2 cellular contexts compared by ENCODE assay signal in the genomic region with DNA sequence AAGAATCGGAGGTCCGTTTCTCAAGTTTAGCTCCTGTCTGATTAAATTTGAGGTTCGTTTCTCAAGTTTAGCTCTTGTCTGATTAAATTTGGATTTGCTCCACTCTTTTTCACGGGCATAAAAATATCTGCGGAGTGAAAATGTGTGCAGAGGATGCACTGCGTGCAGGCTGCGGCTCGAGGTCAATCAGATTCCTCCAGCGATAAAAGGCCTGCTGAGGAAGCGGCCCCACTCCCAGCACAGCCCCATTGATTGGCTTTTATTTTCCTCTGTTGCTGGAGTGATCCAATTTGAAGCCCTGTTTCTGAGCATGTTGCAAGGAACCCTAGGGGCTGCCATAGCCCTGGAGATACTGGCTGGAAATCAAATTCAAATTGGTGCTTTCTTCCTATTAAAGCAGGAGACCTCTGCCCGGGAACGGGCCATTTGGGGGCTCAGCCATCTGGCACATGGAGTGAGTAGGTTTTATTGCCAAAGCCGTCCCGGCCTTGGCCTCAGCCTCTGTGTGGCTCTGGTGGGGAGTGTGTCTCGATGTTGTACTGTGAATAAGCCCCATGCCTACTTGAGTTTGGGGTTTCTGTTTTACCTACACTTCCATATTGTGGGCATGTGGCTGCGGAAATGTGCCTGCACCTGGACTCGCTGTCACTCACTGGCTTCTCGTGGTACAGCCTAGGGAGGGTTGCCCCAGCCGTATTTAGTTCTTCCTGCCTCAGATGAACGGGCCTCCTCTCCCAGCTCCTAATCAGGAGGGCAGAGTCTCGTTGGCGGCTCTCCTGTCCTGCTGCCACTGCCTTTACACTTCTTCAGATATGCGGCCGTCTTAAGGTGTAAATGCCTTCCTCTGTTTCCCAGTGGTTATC.
TF ChIP-seq lines count a peak whose summit lies in the region.

No MANE protein-coding gene starts in this region.

TF ChIP-seq in GM12878, 131 proteins besides CTCF, POLR2A, EP300 and RAD21:
- TF ChIP-seq CBX5 (IDR thresholded peaks at IDR 0.05; ENCODE audit: low read depth), result no peak
- TF ChIP-seq, protein P1, sequence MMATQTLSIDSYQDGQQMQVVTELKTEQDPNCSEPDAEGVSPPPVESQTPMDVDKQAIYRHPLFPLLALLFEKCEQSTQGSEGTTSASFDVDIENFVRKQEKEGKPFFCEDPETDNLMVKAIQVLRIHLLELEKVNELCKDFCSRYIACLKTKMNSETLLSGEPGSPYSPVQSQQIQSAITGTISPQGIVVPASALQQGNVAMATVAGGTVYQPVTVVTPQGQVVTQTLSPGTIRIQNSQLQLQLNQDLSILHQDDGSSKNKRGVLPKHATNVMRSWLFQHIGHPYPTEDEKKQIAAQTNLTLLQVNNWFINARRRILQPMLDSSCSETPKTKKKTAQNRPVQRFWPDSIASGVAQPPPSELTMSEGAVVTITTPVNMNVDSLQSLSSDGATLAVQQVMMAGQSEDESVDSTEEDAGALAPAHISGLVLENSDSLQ (IDR thresholded peaks at IDR 0.05), result peak; percentile 19; the same call in 1 of the 2 replicates

TF ChIP-seq in neural cell, 6 proteins besides CTCF, POLR2A, EP300 and RAD21:
- TF ChIP-seq TAF1 (IDR thresholded peaks at IDR 0.05; ENCODE audit: low read depth) (no peak), POLR2AphosphoS5 (IDR thresholded peaks at IDR 0.05) (no peak)
- TF ChIP-seq, protein P2, sequence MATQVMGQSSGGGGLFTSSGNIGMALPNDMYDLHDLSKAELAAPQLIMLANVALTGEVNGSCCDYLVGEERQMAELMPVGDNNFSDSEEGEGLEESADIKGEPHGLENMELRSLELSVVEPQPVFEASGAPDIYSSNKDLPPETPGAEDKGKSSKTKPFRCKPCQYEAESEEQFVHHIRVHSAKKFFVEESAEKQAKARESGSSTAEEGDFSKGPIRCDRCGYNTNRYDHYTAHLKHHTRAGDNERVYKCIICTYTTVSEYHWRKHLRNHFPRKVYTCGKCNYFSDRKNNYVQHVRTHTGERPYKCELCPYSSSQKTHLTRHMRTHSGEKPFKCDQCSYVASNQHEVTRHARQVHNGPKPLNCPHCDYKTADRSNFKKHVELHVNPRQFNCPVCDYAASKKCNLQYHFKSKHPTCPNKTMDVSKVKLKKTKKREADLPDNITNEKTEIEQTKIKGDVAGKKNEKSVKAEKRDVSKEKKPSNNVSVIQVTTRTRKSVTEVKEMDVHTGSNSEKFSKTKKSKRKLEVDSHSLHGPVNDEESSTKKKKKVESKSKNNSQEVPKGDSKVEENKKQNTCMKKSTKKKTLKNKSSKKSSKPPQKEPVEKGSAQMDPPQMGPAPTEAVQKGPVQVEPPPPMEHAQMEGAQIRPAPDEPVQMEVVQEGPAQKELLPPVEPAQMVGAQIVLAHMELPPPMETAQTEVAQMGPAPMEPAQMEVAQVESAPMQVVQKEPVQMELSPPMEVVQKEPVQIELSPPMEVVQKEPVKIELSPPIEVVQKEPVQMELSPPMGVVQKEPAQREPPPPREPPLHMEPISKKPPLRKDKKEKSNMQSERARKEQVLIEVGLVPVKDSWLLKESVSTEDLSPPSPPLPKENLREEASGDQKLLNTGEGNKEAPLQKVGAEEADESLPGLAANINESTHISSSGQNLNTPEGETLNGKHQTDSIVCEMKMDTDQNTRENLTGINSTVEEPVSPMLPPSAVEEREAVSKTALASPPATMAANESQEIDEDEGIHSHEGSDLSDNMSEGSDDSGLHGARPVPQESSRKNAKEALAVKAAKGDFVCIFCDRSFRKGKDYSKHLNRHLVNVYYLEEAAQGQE (IDR thresholded peaks at IDR 0.05; ENCODE audit: borderline replicate concordance), result peak; percentile 31
